ENCODE assay signal across 8 cellular contexts in the genomic region with DNA sequence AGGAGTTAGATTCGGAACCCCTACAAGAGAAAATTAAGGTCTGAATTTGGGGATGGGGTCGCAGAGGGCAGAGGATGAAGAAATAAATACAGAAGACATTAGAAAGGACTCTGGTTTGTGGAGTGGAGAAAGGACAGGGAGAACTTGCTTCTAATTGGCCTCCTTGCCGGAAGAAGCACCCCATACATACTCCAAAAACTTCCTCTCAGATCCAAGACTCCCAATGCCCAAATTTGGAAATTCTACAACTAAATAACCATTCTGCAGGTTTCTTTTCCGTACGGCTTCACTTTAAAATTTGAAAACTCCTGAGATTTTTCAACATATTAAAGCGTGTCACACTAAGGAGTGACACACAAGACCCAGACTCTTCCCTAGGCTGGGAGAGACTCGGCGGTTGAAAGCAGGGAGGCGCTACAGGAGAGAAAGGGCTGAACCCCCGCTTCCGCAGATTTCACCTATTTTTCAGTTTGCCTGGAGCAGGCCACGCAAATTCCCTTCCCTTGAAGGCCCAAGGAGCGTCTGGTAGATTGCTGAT. TPM values are rescaled to one million over a fixed set of nuclear protein-coding genes. Genes with fewer than 3 reads are reported as not detected.
DNase-seq lines count a peak whose midpoint lies in the region; ATAC-seq and TF ChIP-seq lines count a peak whose summit lies in the region.

No MANE protein-coding gene starts in this region.

- no peaks in the 10 kb centered on the region for H3K27me3 ChIP-seq in layer of hippocampus (ENCODE audit: control insufficient read depth, insufficient read depth, low read length)

- TF ChIP-seq CTCF in astrocyte of the spinal cord (IDR thresholded peaks at IDR 0.05; ENCODE audit: low read depth, low read length): no peak

- H3K4me3 ChIP-seq in GM08714 (ENCODE audit: low read length) (peak overlapping the region; percentile 74), astrocyte of the spinal cord (ENCODE audit: low read depth, low read length) (peak overlapping the region; percentile 95)

- H3K36me3 ChIP-seq in KOPT-K1 (ENCODE audit: insufficient read depth, low read length): peaks cover 37% of the 10 kb centered on the region

- no peaks in the 10 kb centered on the region for H3K9me3 ChIP-seq in KOPT-K1 (ENCODE audit: insufficient read depth, low read length, poor library complexity, severe bottlenecking)

- no peak for ATAC-seq in GM19023 (IDR thresholded peaks at IDR 0.05; ENCODE audit: unreplicated experiment)
- no peak for ATAC-seq in HG03025 (IDR thresholded peaks at IDR 0.05; ENCODE audit: low FRiP score, unreplicated experiment)

- in situ Hi-C loops in astrocyte of the spinal cord (cut with HindIII; ENCODE audit: low sequenced_read_pairs): no loop called here

- DNase-seq in astrocyte of the spinal cord (ENCODE audit: low read depth, low spot score): peak; percentile 20
- no peak for DNase-seq in NCI-H446 treated with DMSO at 0.1 percent for 48 hours (lab: John Stamatoyannopoulos, UW)

- H3K27ac ChIP-seq in KOPT-K1 (ENCODE audit: low read depth, low read length, poor library complexity, severe bottlenecking) (peak overlapping the region; percentile 95), layer of hippocampus (ENCODE audit: low read depth, low read length) (peak overlapping the region; percentile 97), temporal lobe (ENCODE audit: low read depth, low read length) (peak overlapping the region; percentile 83)

RNA-seq across cellular contexts. Expression of gene CLHC1, which starts 0.5 kb away (rescaled TPM):
- 41.6 TPM for total RNA-seq in temporal lobe

RNA-seq across cellular contexts. Expression of gene RPS27A, which starts 0.9 kb away (rescaled TPM):
- total RNA-seq in temporal lobe: 632 TPM

RNA-seq across cellular contexts. Expression of gene MTIF2, which starts 37.4 kb away (rescaled TPM):
- total RNA-seq in temporal lobe: 17.2 TPM
